ENCODE assay signal across 29 cellular contexts in the genomic region with DNA sequence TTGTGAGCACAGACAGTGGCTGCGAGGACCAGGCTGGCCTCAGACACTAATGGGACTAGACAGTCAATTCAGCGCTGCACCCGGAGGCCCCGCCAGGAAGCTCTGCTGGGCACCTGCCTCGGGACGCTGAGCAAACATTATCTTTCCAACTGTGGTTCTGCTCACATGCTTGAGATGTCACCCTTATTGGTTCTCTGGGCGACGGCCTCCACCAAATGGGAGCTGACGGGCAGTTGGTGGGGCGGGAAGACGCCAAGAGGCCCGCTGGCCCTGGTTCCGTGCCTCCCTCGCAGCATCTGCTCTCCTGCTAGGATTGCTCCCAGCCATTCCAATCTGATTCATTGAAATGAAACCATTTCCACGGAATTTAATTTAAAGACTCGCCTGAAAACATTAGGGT.
"Had no signal": no experiment of that assay in that cellular context is flagged by ENCODE, and none has a peak within 500 bp of the region (broad histone marks: within the 10 kb centered on the region; RNA-seq: fewer than 3 reads in every experiment).

No MANE protein-coding gene starts in this region.

- H3K27me3 ChIP-seq: ascending aorta, body of pancreas, Peyer's patch had no signal

- H3K9me3 ChIP-seq: ascending aorta, body of pancreas, Peyer's patch had no signal

- H3K4me3 ChIP-seq: ascending aorta, body of pancreas, Peyer's patch, SK-N-MC had no signal

- H3K36me3 ChIP-seq: ascending aorta, Peyer's patch had no signal

- H3K4me1 ChIP-seq: ascending aorta, Peyer's patch had no signal

- H3K27ac ChIP-seq: ascending aorta, Peyer's patch, SK-N-MC had no signal

- DNase-seq: activated B cell treated with CpG ODN at 0.5 μM for 24 hours; activated CD4-positive, alpha-beta T cell treated with anti-CD3 and anti-CD28 coated beads for 1 hour; activated CD4-positive, alpha-beta T cell treated with anti-CD3 and anti-CD28 coated beads, Interleukin-2, amount 10 ng/mL, durations not matched to agents 24 days and 14 days; activated CD4-positive, alpha-beta T cell treated with anti-CD3 and anti-CD28 coated beads, Interleukin-2, amount 50 U/mL, for 48 hours; activated CD8-positive, alpha-beta memory T cell treated with anti-CD3 and anti-CD28 coated beads for 24 hours; activated effector memory CD4-positive, alpha-beta T cell treated with anti-CD3 and anti-CD28 coated beads, Interleukin-2, amount 50 U/mL, for 16 hours; activated naive CD4-positive, alpha-beta T cell treated with Interleukin-2 at 50 U/mL for 16 hours; activated naive CD8-positive, alpha-beta T cell treated with anti-CD3 and anti-CD28 coated beads, Interleukin-2, amount 50 U/mL, for 24 hours; activated T-cell treated with anti-CD3 and anti-CD28 coated beads, Interleukin-2, amount 50 U/mL, for 4 hours; amniotic stem cell; body of pancreas; central memory CD4-positive, alpha-beta T cell; Karpas-422; NCI-H1105 treated with DMSO at 0.1 percent for 48 hours; NCI-H1436 treated with DMSO at 0.1 percent for 48 hours; NCI-H187; NCI-H2081; NCI-H2227 treated with DMSO at 0.1 percent for 48 hours; NCI-H446 treated with DMSO at 0.1 percent for 48 hours; NCI-H526 treated with DMSO at 0.1 percent for 48 hours; NCI-H82; Peyer's patch; SIG-M5; T-cell; T-helper 2 cell; T1000 had no signal

- ATAC-seq: activated naive CD4-positive, alpha-beta T cell treated with anti-CD3 and anti-CD28 coated beads, Interleukin-2, amount 50 U/mL, for 72 hours; activated naive CD8-positive, alpha-beta T cell treated with anti-CD3 and anti-CD28 coated beads, Interleukin-2, amount 50 U/mL, for 24 hours; activated T-cell treated with anti-CD3 and anti-CD28 coated beads, Interleukin-2, amount 50 U/mL, for 4 hours; body of pancreas; T-cell had no signal
